Comparison of ENCODE assay signal across 20 cellular contexts in the genomic region with DNA sequence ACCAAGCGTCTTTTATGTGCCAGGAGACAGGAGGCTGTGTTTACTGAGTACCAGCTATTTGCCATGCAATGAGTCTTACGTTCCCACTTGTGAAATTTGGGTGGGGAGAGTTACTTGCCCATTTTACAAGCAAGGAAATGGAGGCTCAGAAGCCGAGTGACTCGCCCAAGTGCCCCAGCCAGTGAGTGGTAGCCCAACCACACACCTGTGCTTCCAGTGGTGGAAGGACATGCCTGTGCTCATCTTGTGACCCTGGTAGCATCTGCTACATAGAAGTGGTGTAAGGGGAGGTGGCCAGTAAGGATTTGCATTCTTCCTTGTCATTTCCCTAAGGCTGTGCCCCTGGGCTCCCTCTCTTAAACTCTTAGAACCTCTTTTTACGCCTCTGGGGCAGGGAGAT. TPM values are rescaled to one million over a fixed set of nuclear protein-coding genes. Genes with fewer than 3 reads are reported as not detected.
A peak's percentile ranks its signal among the peaks of the same experiment; 100 is the strongest.
DNase-seq lines count a peak whose midpoint lies in the region; ATAC-seq and TF ChIP-seq lines count a peak whose summit lies in the region.
"Had no signal": no experiment of that assay in that cellular context is flagged by ENCODE, and none has a peak within 500 bp of the region (broad histone marks: within the 10 kb centered on the region; RNA-seq: fewer than 3 reads in every experiment).

No MANE protein-coding gene starts in this region.

- DNase-seq in activated effector memory CD4-positive, alpha-beta T cell treated with anti-CD3 and anti-CD28 coated beads, Interleukin-2, amount 50 U/mL, for 16 hours, result peak; percentile 12
- no peak for DNase-seq in activated effector memory CD4-positive, alpha-beta T cell treated with Interleukin-2 at 50 U/mL for 16 hours
- peak; percentile 27 for DNase-seq in sigmoid colon
- no peak for DNase-seq in NCI-H524 treated with DMSO at 0.1 percent for 48 hours (lab: John Stamatoyannopoulos, UW)
- DNase-seq in AML-193 (lab: John Stamatoyannopoulos, UW), result no peak
- DNase-seq in stomach, result no peak
- DNase-seq: CD4-positive, alpha-beta T cell; DMS53; NCI-H1092 treated with DMSO at 0.1 percent for 48 hours; NCI-H1436; NCI-H187; NCI-H2081 treated with DMSO at 0.1 percent for 48 hours; NCI-H69; SHP77 treated with DMSO at 0.1 percent for 48 hours had no signal

- H3K27ac ChIP-seq in sigmoid colon, result no peak overlapping the region
- H3K27ac ChIP-seq in stomach, result no peak overlapping the region
- H3K27ac ChIP-seq: 22Rv1, HL-60, SK-N-MC had no signal

- H3K4me1 ChIP-seq in sigmoid colon, result no peaks in the 10 kb centered on the region
- H3K4me1 ChIP-seq in stomach, result peaks cover 0 to 3% (median 0%) of the 10 kb centered on the region in 4 donors

- no peak overlapping the region for H3K4me3 ChIP-seq in sigmoid colon
- no peak overlapping the region for H3K4me3 ChIP-seq in stomach
- H3K4me3 ChIP-seq: SK-N-MC had no signal

- peak; percentile 43 for ATAC-seq in esophagus mucosa
- ATAC-seq: Panc1 had no signal

- intact Hi-C loops in sigmoid colon (cut with DNase I) (no loop called here), stomach (cut with DNase I; ENCODE audit: low total_unique reads) (no loop called here)

- TF ChIP-seq CTCF in sigmoid colon (IDR thresholded peaks at IDR 0.05) (no peak), stomach (IDR thresholded peaks at IDR 0.05) (no peak)

- H3K27me3 ChIP-seq in sigmoid colon (peaks cover 0 to 3% (median 0%) of the 10 kb centered on the region in 3 donors), stomach (peaks cover 0 to 31% (median 12%) of the 10 kb centered on the region in 3 donors)

- H3K9me3 ChIP-seq in sigmoid colon (no peaks in the 10 kb centered on the region), stomach (no peaks in the 10 kb centered on the region)

- TF ChIP-seq POLR2A in sigmoid colon (IDR thresholded peaks at IDR 0.05) (no peak), stomach (IDR thresholded peaks at IDR 0.05) (no peak)

- H3K36me3 ChIP-seq in sigmoid colon (no peaks in the 10 kb centered on the region), stomach (no peaks in the 10 kb centered on the region)

- 66 to 80% methylated on average over 5 of the region's 5 CpGs for WGBS in sigmoid colon, 2 donors
- 75 to 90% (median 82%) methylated on average over 5 of the region's 5 CpGs for WGBS in stomach, 5 donors

- TF ChIP-seq EP300 in sigmoid colon (IDR thresholded peaks at IDR 0.05) (no peak), stomach (IDR thresholded peaks at IDR 0.05) (no peak)

RNA-seq across cellular contexts. Expression of gene FBLN2, which starts 49.3 kb away (rescaled TPM):
- total RNA-seq in esophagus mucosa, result 10.4 TPM
- total RNA-seq in sigmoid colon, result 100 to 1,000 TPM in 1 of 4 donors, 10 to 100 TPM in 3; 18.7 to 134 (median 56.5) TPM
- 10 to 100 TPM in 1 of 3 donors, 1 to 10 TPM in 2; 1.2 to 14.8 (median 4.2) TPM for polyA plus RNA-seq in sigmoid colon
- total RNA-seq in stomach, result 100 to 1,000 TPM in 1 of 5 donors, 10 to 100 TPM in 3, 1 to 10 TPM in 1; 8.0 to 143 (median 17.1) TPM
- 1 to 10 TPM; 1.8 to 4.0 (median 2.8) TPM for polyA plus RNA-seq in stomach
- total RNA-seq: NCI-H460 had no signal

Comparison
In these comparisons a context has a peak if more than half of its experiments do, and no peak if none do; other contexts are left out.
1. DNase-seq: peak in activated effector memory CD4-positive, alpha-beta T cell treated with anti-CD3 and anti-CD28 coated beads, Interleukin-2, amount 50 U/mL, for 16 hours (single experiment) and sigmoid colon (single experiment); none in activated effector memory CD4-positive, alpha-beta T cell treated with Interleukin-2 at 50 U/mL for 16 hours (single experiment), NCI-H524 treated with DMSO at 0.1 percent for 48 hours (single experiment), AML-193 (0 of 2) and stomach (single experiment).